ENCODE assay signal across 1 cellular context in the genomic region with DNA sequence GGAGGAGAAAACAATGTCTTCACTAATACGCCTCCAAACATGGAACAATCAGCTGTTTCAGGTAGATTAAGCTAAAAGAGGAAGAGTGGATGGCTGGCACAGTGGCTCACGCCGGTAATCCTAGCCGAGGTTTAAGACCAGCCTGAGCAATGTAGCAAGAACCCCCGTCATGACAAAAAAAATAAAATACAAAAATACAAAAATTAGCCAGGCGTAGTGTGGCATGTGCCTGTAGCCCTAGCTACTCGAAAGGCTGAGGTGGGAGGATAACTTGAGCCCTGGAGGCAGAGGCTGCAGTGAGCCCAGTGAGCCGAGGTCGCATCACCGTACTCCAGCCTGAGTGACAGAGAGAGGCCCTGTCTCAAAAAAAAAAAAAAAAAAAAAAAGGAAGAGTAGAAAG.
TF ChIP-seq lines count a peak whose summit lies in the region.

No MANE protein-coding gene starts in this region.

TF ChIP-seq in HepG2, 621 proteins besides CTCF, POLR2A, EP300 and RAD21:
- TF ChIP-seq, protein P1, sequence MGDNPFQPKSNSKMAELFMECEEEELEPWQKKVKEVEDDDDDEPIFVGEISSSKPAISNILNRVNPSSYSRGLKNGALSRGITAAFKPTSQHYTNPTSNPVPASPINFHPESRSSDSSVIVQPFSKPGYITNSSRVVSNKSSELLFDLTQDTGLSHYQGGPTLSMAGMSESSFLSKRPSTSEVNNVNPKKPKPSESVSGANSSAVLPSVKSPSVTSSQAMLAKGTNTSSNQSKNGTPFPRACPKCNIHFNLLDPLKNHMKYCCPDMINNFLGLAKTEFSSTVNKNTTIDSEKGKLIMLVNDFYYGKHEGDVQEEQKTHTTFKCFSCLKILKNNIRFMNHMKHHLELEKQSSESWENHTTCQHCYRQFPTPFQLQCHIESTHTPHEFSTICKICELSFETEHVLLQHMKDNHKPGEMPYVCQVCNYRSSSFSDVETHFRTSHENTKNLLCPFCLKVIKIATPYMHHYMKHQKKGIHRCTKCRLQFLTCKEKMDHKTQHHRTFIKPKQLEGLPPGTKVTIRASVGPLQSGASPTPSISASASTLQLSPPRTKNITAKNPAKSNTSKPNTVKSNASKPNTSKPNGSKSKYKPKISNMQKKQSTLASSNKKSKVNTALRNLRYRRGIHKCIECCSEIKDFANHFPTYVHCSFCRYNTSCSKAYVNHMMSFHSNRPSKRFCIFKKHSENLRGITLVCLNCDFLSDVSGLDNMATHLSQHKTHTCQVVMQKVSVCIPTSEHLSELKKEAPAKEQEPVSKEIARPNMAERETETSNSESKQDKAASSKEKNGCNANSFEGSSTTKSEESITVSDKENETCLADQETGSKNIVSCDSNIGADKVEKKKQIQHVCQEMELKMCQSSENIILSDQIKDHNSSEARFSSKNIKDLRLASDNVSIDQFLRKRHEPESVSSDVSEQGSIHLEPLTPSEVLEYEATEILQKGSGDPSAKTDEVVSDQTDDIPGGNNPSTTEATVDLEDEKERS (CRISPR knock-in tag; IDR thresholded peaks at IDR 0.05), result no peak
- TF ChIP-seq ZBTB3 (CRISPR knock-in tag; IDR thresholded peaks at IDR 0.05; ENCODE audit: borderline replicate concordance, low read depth) (no peak), ZNF530 (CRISPR knock-in tag; IDR thresholded peaks at IDR 0.05; ENCODE audit: low read depth) (no peak), NCOR1 (IDR thresholded peaks at IDR 0.05; ENCODE audit: borderline replicate concordance, low read length) (no peak), HNRNPH1 (optimal IDR thresholded peaks at IDR 0.05; ENCODE audit: low read depth, low read length) (no peak), ERF (CRISPR knock-in tag; IDR thresholded peaks at IDR 0.05) (no peak), BRCA1 (CRISPR knock-in tag; IDR thresholded peaks at IDR 0.05) (no peak), AKAP8 (CRISPR knock-in tag; IDR thresholded peaks at IDR 0.05) (no peak), ZBTB20 (CRISPR knock-in tag; IDR thresholded peaks at IDR 0.05; ENCODE audit: borderline replicate concordance, low read depth) (no peak), FOXO1 (CRISPR knock-in tag; IDR thresholded peaks at IDR 0.05) (no peak), CBX2 (IDR thresholded peaks at IDR 0.05; ENCODE audit: low read depth, low read length) (no peak), CBX2 (CRISPR knock-in tag; IDR thresholded peaks at IDR 0.05; ENCODE audit: low read depth) (no peak), TBL1XR1 (IDR thresholded peaks at IDR 0.05; ENCODE audit: borderline replicate concordance, low read length, partially characterized antibody) (no peak), FIP1L1 (IDR thresholded peaks at IDR 0.05; ENCODE audit: borderline replicate concordance, insufficient read depth, low read depth, low read length) (no peak)
- TF ChIP-seq, protein P2, sequence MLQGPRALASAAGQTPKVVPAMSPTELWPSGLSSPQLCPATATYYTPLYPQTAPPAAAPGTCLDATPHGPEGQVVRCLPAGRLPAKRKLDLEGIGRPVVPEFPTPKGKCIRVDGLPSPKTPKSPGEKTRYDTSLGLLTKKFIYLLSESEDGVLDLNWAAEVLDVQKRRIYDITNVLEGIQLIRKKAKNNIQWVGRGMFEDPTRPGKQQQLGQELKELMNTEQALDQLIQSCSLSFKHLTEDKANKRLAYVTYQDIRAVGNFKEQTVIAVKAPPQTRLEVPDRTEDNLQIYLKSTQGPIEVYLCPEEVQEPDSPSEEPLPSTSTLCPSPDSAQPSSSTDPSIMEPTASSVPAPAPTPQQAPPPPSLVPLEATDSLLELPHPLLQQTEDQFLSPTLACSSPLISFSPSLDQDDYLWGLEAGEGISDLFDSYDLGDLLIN (CRISPR knock-in tag; IDR thresholded peaks at IDR 0.05; ENCODE audit: borderline replicate concordance), result no peak
- TF ChIP-seq, protein P3, sequence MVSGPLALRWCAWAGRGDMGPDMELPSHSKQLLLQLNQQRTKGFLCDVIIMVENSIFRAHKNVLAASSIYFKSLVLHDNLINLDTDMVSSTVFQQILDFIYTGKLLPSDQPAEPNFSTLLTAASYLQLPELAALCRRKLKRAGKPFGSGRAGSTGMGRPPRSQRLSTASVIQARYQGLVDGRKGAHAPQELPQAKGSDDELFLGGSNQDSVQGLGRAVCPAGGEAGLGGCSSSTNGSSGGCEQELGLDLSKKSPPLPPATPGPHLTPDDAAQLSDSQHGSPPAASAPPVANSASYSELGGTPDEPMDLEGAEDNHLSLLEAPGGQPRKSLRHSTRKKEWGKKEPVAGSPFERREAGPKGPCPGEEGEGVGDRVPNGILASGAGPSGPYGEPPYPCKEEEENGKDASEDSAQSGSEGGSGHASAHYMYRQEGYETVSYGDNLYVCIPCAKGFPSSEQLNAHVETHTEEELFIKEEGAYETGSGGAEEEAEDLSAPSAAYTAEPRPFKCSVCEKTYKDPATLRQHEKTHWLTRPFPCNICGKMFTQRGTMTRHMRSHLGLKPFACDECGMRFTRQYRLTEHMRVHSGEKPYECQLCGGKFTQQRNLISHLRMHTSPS (CRISPR knock-in tag; IDR thresholded peaks at IDR 0.05; ENCODE audit: low read depth), result no peak
